Comparison of ENCODE assay signal across 2 cellular contexts in genomic region chr14:102504951-102505600, GRCh38.
TF ChIP-seq lines count a peak whose summit lies in the region.

No MANE protein-coding gene starts in this region.

TF ChIP-seq in IMR-90, 13 proteins besides CTCF, POLR2A, EP300 and RAD21:
- no peak for TF ChIP-seq CHD1 (IDR thresholded peaks at IDR 0.05; ENCODE audit: low read depth, low read length)
- no peak for TF ChIP-seq RFX5 (IDR thresholded peaks at IDR 0.05; ENCODE audit: low read depth, low read length)
- TF ChIP-seq MAFK (IDR thresholded peaks at IDR 0.05; ENCODE audit: low read depth, low read length): no peak
- TF ChIP-seq RCOR1 (IDR thresholded peaks at IDR 0.05; ENCODE audit: insufficient replicate concordance, low read length): no peak
- TF ChIP-seq MXI1 (IDR thresholded peaks at IDR 0.05; ENCODE audit: borderline replicate concordance, low read depth, low read length): no peak
- no peak for TF ChIP-seq NFE2L2 (IDR thresholded peaks at IDR 0.05; ENCODE audit: low read depth, low read length)
- TF ChIP-seq FOS (IDR thresholded peaks at IDR 0.05; ENCODE audit: low read depth, low read length): no peak
- no peak for TF ChIP-seq USF2 (IDR thresholded peaks at IDR 0.05; ENCODE audit: low read depth, low read length)
- no peak for TF ChIP-seq MAZ (IDR thresholded peaks at IDR 0.05; ENCODE audit: borderline replicate concordance, low read depth, low read length)
- no peak for TF ChIP-seq ELK1 (IDR thresholded peaks at IDR 0.05; ENCODE audit: borderline replicate concordance, low read depth, low read length)

TF ChIP-seq in K562, 482 proteins besides CTCF, POLR2A, EP300 and RAD21:
- no peak for TF ChIP-seq ESRRB (CRISPR knock-in tag; IDR thresholded peaks at IDR 0.05; ENCODE audit: borderline replicate concordance)
- TF ChIP-seq ZBTB26 (CRISPR knock-in tag; IDR thresholded peaks at IDR 0.05): no peak
- peak; percentile 25; the same call in 1 of the 2 replicates for TF ChIP-seq POLR2G (IDR thresholded peaks at IDR 0.05; ENCODE audit: low read depth, low read length)
- no peak for TF ChIP-seq SNIP1 (IDR thresholded peaks at IDR 0.05; ENCODE audit: low read depth)
